ENCODE assay signal across 1 cellular context in genomic region chr1:179586107-179586823, GRCh38.
TF ChIP-seq lines count a peak whose summit lies in the region.

No MANE protein-coding gene starts in this region.

TF ChIP-seq in HEK293, 187 proteins besides CTCF, POLR2A, EP300 and RAD21 (continued from another document and continues in another):
- TF ChIP-seq ZNF133 (tag by site-specific recombination; IDR thresholded peaks at IDR 0.05) (no peak), ZBTB48 (tag by site-specific recombination; IDR thresholded peaks at IDR 0.05) (0 out of 2 replicates have a peak, but pooled peaks have one; percentile 18), PBX3 (CRISPR knock-in tag; IDR thresholded peaks at IDR 0.05) (no peak), ZNF2 (tag by site-specific recombination; IDR thresholded peaks at IDR 0.05) (no peak), YY2 (tag by site-specific recombination; IDR thresholded peaks at IDR 0.05) (no peak), ZNF221 (tag by site-specific recombination; IDR thresholded peaks at IDR 0.05; ENCODE audit: borderline replicate concordance) (no peak), ZBTB21 (tag by site-specific recombination; IDR thresholded peaks at IDR 0.05) (no peak), ZSCAN23 (tag by site-specific recombination; IDR thresholded peaks at IDR 0.05) (no peak), ATF2 (tag by site-specific recombination; IDR thresholded peaks at IDR 0.05; ENCODE audit: low read depth) (peak; percentile 44; the same call in 1 of the 2 replicates), ZNF362 (tag by site-specific recombination; IDR thresholded peaks at IDR 0.05) (peak; percentile 76; the same call in 1 of the 2 replicates), HOXD13 (CRISPR knock-in tag; IDR thresholded peaks at IDR 0.05; ENCODE audit: borderline replicate concordance) (no peak), ZNF280D (tag by site-specific recombination; IDR thresholded peaks at IDR 0.05) (no peak), ZNF596 (tag by site-specific recombination; IDR thresholded peaks at IDR 0.05) (no peak), IKZF3 (tag by site-specific recombination; IDR thresholded peaks at IDR 0.05) (no peak), ZNF624 (tag by site-specific recombination; IDR thresholded peaks at IDR 0.05) (no peak), ZBTB26 (tag by site-specific recombination; optimal IDR thresholded peaks at IDR 0.05) (peak; percentile 86), BCL11A (tag by site-specific recombination; IDR thresholded peaks at IDR 0.05; ENCODE audit: low read depth) (no peak), ZNF366 (tag by site-specific recombination; conservative IDR thresholded peaks at IDR 0.05) (no peak), PRDM10 (tag by site-specific recombination; IDR thresholded peaks at IDR 0.05) (0 out of 2 replicates have a peak, but pooled peaks have one; percentile 8), ZNF529 (tag by site-specific recombination; IDR thresholded peaks at IDR 0.05; ENCODE audit: insufficient replicate concordance) (no peak), ZNF837 (tag by site-specific recombination; IDR thresholded peaks at IDR 0.05) (no peak), FEZF1 (tag by site-specific recombination; IDR thresholded peaks at IDR 0.05) (no peak), ZNF843 (tag by site-specific recombination; IDR thresholded peaks at IDR 0.05) (no peak), ZNF670 (tag by site-specific recombination; IDR thresholded peaks at IDR 0.05; ENCODE audit: low read depth) (no peak), ZNF645 (tag by site-specific recombination; IDR thresholded peaks at IDR 0.05) (no peak), ZNF626 (tag by site-specific recombination; IDR thresholded peaks at IDR 0.05) (no peak), ZNF148 (tag by site-specific recombination; IDR thresholded peaks at IDR 0.05; ENCODE audit: borderline replicate concordance) (no peak), HOXC10 (CRISPR knock-in tag; IDR thresholded peaks at IDR 0.05) (no peak), ZNF785 (tag by site-specific recombination; IDR thresholded peaks at IDR 0.05) (no peak), ZNF777 (tag by site-specific recombination; IDR thresholded peaks at IDR 0.05; ENCODE audit: borderline replicate concordance) (no peak), BCL6B (tag by site-specific recombination; IDR thresholded peaks at IDR 0.05) (no peak), ZSCAN18 (tag by site-specific recombination; IDR thresholded peaks at IDR 0.05) (no peak), ZSCAN30 (tag by site-specific recombination; IDR thresholded peaks at IDR 0.05) (peak; percentile 91), ZNF660 (tag by site-specific recombination; IDR thresholded peaks at IDR 0.05) (peak; percentile 92), HIC1 (tag by site-specific recombination; IDR thresholded peaks at IDR 0.05) (no peak), ZFHX2 (tag by site-specific recombination; conservative IDR thresholded peaks at IDR 0.05) (peak; percentile 98), ZNF274 (IDR thresholded peaks at IDR 0.05; ENCODE audit: low read length) (no peak), ZNF274 (tag by site-specific recombination; IDR thresholded peaks at IDR 0.05; ENCODE audit: borderline replicate concordance) (no peak), ZSCAN16 (tag by site-specific recombination; IDR thresholded peaks at IDR 0.05) (no peak), ZNF404 (tag by site-specific recombination; IDR thresholded peaks at IDR 0.05) (no peak)
